ENCODE assay signal across 8 cellular contexts in the genomic region with DNA sequence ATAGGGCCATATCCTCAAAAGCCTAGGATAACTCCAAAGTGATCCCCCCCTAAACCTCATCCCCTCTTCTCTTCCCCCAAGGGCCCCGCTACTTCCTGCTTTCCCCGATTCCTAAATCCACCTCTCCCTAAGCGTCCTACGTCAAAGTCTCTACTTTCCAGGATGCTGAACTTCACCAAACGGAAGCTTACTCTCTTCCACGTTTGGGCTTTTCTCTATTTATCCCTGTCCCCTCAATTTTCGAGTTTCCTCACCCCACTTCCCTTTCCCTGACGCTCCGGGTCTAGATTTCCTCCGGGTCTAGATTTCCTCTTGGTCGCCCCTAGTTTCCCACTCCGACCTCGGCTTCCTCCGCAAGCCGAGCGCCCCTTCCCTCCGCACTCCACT. TPM values are rescaled to one million over a fixed set of nuclear protein-coding genes. Genes with fewer than 3 reads are reported as not detected.
A peak's percentile ranks its signal among the peaks of the same experiment; 100 is the strongest.
DNase-seq lines count a peak whose midpoint lies in the region; ATAC-seq, FAIRE-seq and TF ChIP-seq lines count a peak whose summit lies in the region.

No MANE protein-coding gene starts in this region.

- dilution Hi-C loops in keratinocyte (cut with MboI; ENCODE audit: extremely low pct_ligation_motif_present, low sequenced_read_pairs): no loop called here

- FAIRE-seq in GM12878 (lab: Jason Lieb, UNC): no peak
- no peak for FAIRE-seq in keratinocyte (lab: Jason Lieb, UNC)

- H3K4me3 ChIP-seq in LNCaP clone FGC (ENCODE audit: low read depth, low read length) (peak overlapping the region; percentile 86), GM12878 (peak overlapping the region; percentile 93), keratinocyte (ENCODE audit: control insufficient read depth in 2 of 3, extremely low read depth in 1 of 3, insufficient read depth in 2 of 3, low read depth in 1 of 3, low read length in 3 of 3) (peak overlapping the region; percentile 69 to 80 (median 72))

- no peaks in the 10 kb centered on the region for H3K27me3 ChIP-seq in GM12878 (replicated peaks in 1 of 2; ENCODE audit: control insufficient read depth in 2 of 2, insufficient read depth in 2 of 2, low read length in 1 of 2)
- H3K27me3 ChIP-seq in keratinocyte (ENCODE audit: control insufficient read depth, extremely low read depth, insufficient read depth, low read length): no peaks in the 10 kb centered on the region

- H2AFZ ChIP-seq in GM12878 (ENCODE audit: control insufficient read depth, low read depth, low read length) (peak overlapping the region; percentile 65), keratinocyte (ENCODE audit: control insufficient read depth, low read length) (peak overlapping the region; percentile 19)

- intact Hi-C loops in Calu3 (cut with micrococcal nuclease; ENCODE audit: unreplicated experiment): no loop called here
- intact Hi-C loops in GM12878 (cut with micrococcal nuclease; ENCODE audit: unreplicated experiment): loop anchor here (10.0 kb wide), 1 partner anchor 280 kb away; no protein-coding TSS in a partner anchor

- DNase-seq in Calu3: no peak
- DNase-seq in LNCaP clone FGC (ENCODE audit: low read depth): no peak
- DNase-seq in GM12878 (ENCODE audit: low read depth, low spot score): no peak
- DNase-seq in keratinocyte (ENCODE audit: low read depth, low spot score): no peak
- no peak for DNase-seq in substantia nigra (lab: John Stamatoyannopoulos, UW)
- no peak for DNase-seq in activated CD4-positive, alpha-beta T cell treated with anti-CD3 and anti-CD28 coated beads for 4 hours

- H3K9me1 ChIP-seq in keratinocyte (ENCODE audit: control insufficient read depth, extremely low read depth, insufficient read depth, low read length): no peaks in the 10 kb centered on the region

- SMC1A ChIA-PET in GM12878 (lab: Charles Lee; ENCODE audit: uncharacterized antibody, unreplicated experiment): interaction anchor here (0.9 to 1.5 kb wide), 2 partner anchors 10 to 273 kb away, joined by 3 to 4 read pairs; no protein-coding TSS in a partner anchor

- H3K9me3 ChIP-seq in GM12878 (replicated peaks; ENCODE audit: control insufficient read depth, insufficient read depth, low read length) (no peaks in the 10 kb centered on the region), keratinocyte (ENCODE audit: control insufficient read depth, low read depth, low read length) (no peaks in the 10 kb centered on the region)

- H3K79me2 ChIP-seq in GM12878 (ENCODE audit: control insufficient read depth, insufficient read depth, low read length) (peaks cover 23% of the 10 kb centered on the region), keratinocyte (ENCODE audit: control insufficient read depth, insufficient read depth, low read length) (peaks cover 20% of the 10 kb centered on the region)

- no peak; the same call in 2 of the 3 replicates for ATAC-seq in GM12878
- no peak for ATAC-seq in HG03439 (IDR thresholded peaks at IDR 0.05; ENCODE audit: unreplicated experiment)
- ATAC-seq in GM21390 (IDR thresholded peaks at IDR 0.05; ENCODE audit: unreplicated experiment): no peak

- BruUV-seq in Calu3 (replicated peaks; lab: Mats Ljungman, UMichigan) (no TSS peak), GM12878 (replicated peaks; lab: Mats Ljungman, UMichigan) (no TSS peak)

- POLR2A ChIA-PET in GM12878 (lab: Charles Lee): interaction anchor here (0.6 kb wide), 1 partner anchor 193 kb away, joined by 3 read pairs; no protein-coding TSS in a partner anchor

- peaks cover 54% of the 10 kb centered on the region for H3K36me3 Mint-ChIP-seq in Calu3 (ENCODE audit: insufficient read depth, unreplicated experiment)

- peak overlapping the region; percentile 79 for H3K27ac Mint-ChIP-seq in Calu3 (ENCODE audit: unreplicated experiment)

- TF ChIP-seq CTCF in Calu3 (IDR thresholded peaks at IDR 0.05; ENCODE audit: unreplicated experiment) (no peak), LNCaP clone FGC (IDR thresholded peaks at IDR 0.05; ENCODE audit: control insufficient read depth, extremely low read depth, insufficient read depth) (no peak), GM12878 (IDR thresholded peaks at IDR 0.05 in 2 of 3, conservative IDR thresholded peaks at IDR 0.05 in 1 of 3; ENCODE audit: control insufficient read depth in 2 of 3, extremely low read depth in 1 of 3, insufficient read depth in 1 of 3, low read depth in 3 of 3, low read length in 3 of 3) (no peak), keratinocyte (optimal IDR thresholded peaks at IDR 0.05 in 1 of 3, IDR thresholded peaks at IDR 0.05 in 1 of 3, conservative IDR thresholded peaks at IDR 0.05 in 1 of 3; ENCODE audit: extremely low read depth in 1 of 3, insufficient read depth in 2 of 3, low read length in 3 of 3) (no peak)

- H3K9ac ChIP-seq in GM12878 (ENCODE audit: control insufficient read depth, insufficient read depth, low read length) (peak overlapping the region; percentile 96), keratinocyte (ENCODE audit: control insufficient read depth, extremely low read depth, insufficient read depth, low read length) (peak overlapping the region; percentile 84)

- H3K36me3 ChIP-seq in GM12878 (ENCODE audit: control insufficient read depth in 2 of 2, insufficient read depth in 2 of 2, low read length in 1 of 2) (no peaks in the 10 kb centered on the region), keratinocyte (ENCODE audit: control insufficient read depth in 2 of 2, extremely low read depth in 1 of 2, insufficient read depth in 2 of 2, low read length in 2 of 2) (peaks cover 0 to 1% of the 10 kb centered on the region in 2 experiments)

- no peaks in the 10 kb centered on the region for H3K9me3 Mint-ChIP-seq in Calu3 (ENCODE audit: low read depth, unreplicated experiment)

- H3K27me3 Mint-ChIP-seq in Calu3 (ENCODE audit: unreplicated experiment): no peaks in the 10 kb centered on the region

- no peaks in the 10 kb centered on the region for H4K20me1 ChIP-seq in GM12878 (ENCODE audit: control insufficient read depth, insufficient read depth)
- no peaks in the 10 kb centered on the region for H4K20me1 ChIP-seq in keratinocyte (ENCODE audit: control insufficient read depth, extremely low read depth, insufficient read depth, low read length)

- under 1% methylated on average over 17 of the region's 17 CpGs for WGBS in GM12878 (ENCODE audit: insufficient coverage, insufficient replicate concordance, low lambda C conversion rate, missing lambda C conversion rate)

- CTCF ChIA-PET in Calu3 (lab: Charles Lee): interaction anchor here (1.0 kb wide), 1 partner anchor 17 kb away, joined by 4 read pairs; no protein-coding TSS in a partner anchor
- CTCF ChIA-PET in GM12878 (lab: Yijun Ruan, JAX): interaction anchor here (1.2 to 2.0 kb wide), 3 partner anchors 11 to 105 kb away, joined by 4 to 6 read pairs (median 5); no protein-coding TSS in a partner anchor

- H3K27ac ChIP-seq in GM12878 (ENCODE audit: control insufficient read depth, insufficient read depth) (peak overlapping the region; percentile 94), keratinocyte (ENCODE audit: control insufficient read depth, insufficient read depth, low read length) (peak overlapping the region; percentile 78), substantia nigra (ENCODE audit: low read depth, low read length, poor library complexity, severe bottlenecking) (peak overlapping the region; percentile 77)

- TF ChIP-seq EP300 in GM12878 (IDR thresholded peaks at IDR 0.05; ENCODE audit: borderline replicate concordance in 1 of 2, control insufficient read depth in 1 of 2, low read depth in 2 of 2, low read length in 2 of 2): no peak

- in situ Hi-C loops in GM12878 (cut with MboI): loop anchor here (5.0 to 25.0 kb wide), 2 partner anchors 48 to 607 kb away; no protein-coding TSS in a partner anchor

- RAD21 ChIA-PET in GM12878 (lab: Charles Lee; ENCODE audit: unreplicated experiment): interaction anchor here (0.9 kb wide), 1 partner anchor 136 kb away, joined by 3 read pairs; no protein-coding TSS in a partner anchor

- TF ChIP-seq RAD21 in GM12878 (IDR thresholded peaks at IDR 0.05; ENCODE audit: insufficient read depth, low read depth, low read length): no peak

- peaks cover 4% of the 10 kb centered on the region for H3K4me1 ChIP-seq in GM12878 (ENCODE audit: control insufficient read depth, insufficient read depth, low read length)
- peaks cover 14% of the 10 kb centered on the region for H3K4me1 ChIP-seq in keratinocyte (ENCODE audit: control insufficient read depth, extremely low read depth, insufficient read depth, low read length)

- H3K4me1 Mint-ChIP-seq in Calu3 (ENCODE audit: low read depth, unreplicated experiment): peaks cover 45% of the 10 kb centered on the region

- H3K4me3 Mint-ChIP-seq in Calu3 (ENCODE audit: low read depth, unreplicated experiment): peak overlapping the region; percentile 79

- H3K4me2 ChIP-seq in GM12878 (ENCODE audit: control insufficient read depth, insufficient read depth) (peak overlapping the region; percentile 83), keratinocyte (ENCODE audit: control insufficient read depth, extremely low read depth, insufficient read depth, low read depth, low read length) (peak overlapping the region; percentile 85)

- TF ChIP-seq POLR2A in GM12878 (IDR thresholded peaks at IDR 0.05; ENCODE audit: low read depth, low read length): no peak

RNA-seq across cellular contexts. Expression of a gene that starts 0.5 kb away (rescaled TPM):
- 31.9 and 32.1 TPM in 2 replicates for total RNA-seq in Calu3 (2022)
- total RNA-seq in GM12878 (2013; cell fraction: nucleolus; rRNA removed): 0.64 and 0.86 TPM in 2 replicates
- 12.5 and 17.4 TPM in 2 replicates for total RNA-seq in GM12878 (2014; rRNA removed)
- total RNA-seq in GM12878 (2014; rRNA removed; fragmentation: Illumina TruSeq; extraction: Trizol): 25.4 and 26.9 TPM in 2 replicates
- 10.6 and 11.4 TPM in 2 replicates for total RNA-seq in GM12878 (2021)
- 4.1 TPM for polyA plus RNA-seq in GM12878 (2011; ENCODE audit: low read depth)
- 3.8 and 6.5 TPM in 2 replicates for polyA plus RNA-seq in GM12878 (2011; rRNA removed)
- polyA plus RNA-seq in GM12878 (2011; cell fraction: cytosol; rRNA removed): 0.72 and 1.1 TPM in 2 replicates
- polyA plus RNA-seq in GM12878 (2011; cell fraction: nucleus; rRNA removed): 0.67 and 1.3 TPM in 2 replicates
- polyA plus RNA-seq in GM12878 (2012): 7.9 and 14.6 TPM in 2 replicates
- polyA plus RNA-seq in GM12878 (2014; fragmentation: Illumina TruSeq; extraction: Trizol): 27.2 and 37.2 TPM in 2 replicates
- polyA plus RNA-seq in GM12878 (2014; fragmentation: Nextera tagmentation; extraction: Ambion mirVana): 10 to 100 TPM; 12.4 to 14.0 TPM
- 8.3 and 10.0 TPM in 2 replicates for polyA plus RNA-seq in GM12878 (2014; rRNA removed)
- polyA plus RNA-seq in GM12878 (2016; fragmentation: Nextera tagmentation; extraction: Ambion mirVana): 10 to 100 TPM in 1 of 2 experiments, 1 to 10 TPM in 1; 9.7 to 15.2 TPM
- polyA minus RNA-seq in GM12878 (2011; rRNA and poly(A)+ RNA removed): 0.44 and 0.82 TPM in 2 replicates
- 0.83 TPM in 1 of 2 replicates, not detected in the other for polyA minus RNA-seq in GM12878 (2011; cell fraction: cytosol; rRNA and poly(A)+ RNA removed)
- polyA minus RNA-seq in GM12878 (2011; cell fraction: nucleus; rRNA and poly(A)+ RNA removed): 0.24 and 0.29 TPM in 2 replicates
- polyA plus RNA-seq in keratinocyte: 12.4 to 21.1 TPM (median 16.2 TPM) in 3 replicates
- polyA plus RNA-seq in keratinocyte (2011; ENCODE audit: low read depth): 24.8 TPM
- polyA plus RNA-seq in keratinocyte (2011; cell fraction: cytosol; rRNA removed): 11.5 and 22.1 TPM in 2 replicates
- 8.5 and 10.7 TPM in 2 replicates for polyA plus RNA-seq in keratinocyte (2011; cell fraction: nucleus; rRNA removed)
- polyA plus RNA-seq in keratinocyte (2012; ENCODE audit: low replicate concordance): 11.9 and 12.9 TPM in 2 replicates
- polyA minus RNA-seq in keratinocyte: 1.2 to 6.6 TPM (median 3.4 TPM) in 3 replicates
- polyA minus RNA-seq in keratinocyte (2011; cell fraction: cytosol; rRNA and poly(A)+ RNA removed): 6.3 TPM
- polyA minus RNA-seq in keratinocyte (2011; cell fraction: nucleus; rRNA and poly(A)+ RNA removed): 2.0 and 3.7 TPM in 2 replicates

RNA-seq across cellular contexts. Expression of a gene that starts 12.6 kb away (rescaled TPM):
- total RNA-seq in Calu3 (2022) (not detected in 2 replicates), GM12878 (2014; rRNA removed) (not detected in 2 replicates), GM12878 (2014; rRNA removed; fragmentation: Illumina TruSeq; extraction: Trizol) (not detected in 2 replicates), GM12878 (2021) (not detected in 2 replicates)
- total RNA-seq in GM12878 (2013; cell fraction: nucleolus; rRNA removed): not detected in 2 replicates
- not detected for polyA plus RNA-seq in GM12878 (2011; ENCODE audit: low read depth)
- polyA plus RNA-seq in GM12878 (2011; rRNA removed) (not detected in 2 replicates), GM12878 (2014; fragmentation: Illumina TruSeq; extraction: Trizol) (not detected in 2 replicates), GM12878 (2014; fragmentation: Nextera tagmentation; extraction: Ambion mirVana) (not detected), GM12878 (2014; rRNA removed) (0.04 TPM in 1 of 2 replicates, not detected in the other), GM12878 (2016; fragmentation: Nextera tagmentation; extraction: Ambion mirVana) (under 1 TPM in 1 of 2 experiments, not detected in 1; 0.09 TPM), keratinocyte (not detected in 3 replicates)
- polyA plus RNA-seq in GM12878 (2011; cell fraction: cytosol; rRNA removed): not detected in 2 replicates
- not detected in 2 replicates for polyA plus RNA-seq in GM12878 (2011; cell fraction: nucleus; rRNA removed)
- polyA plus RNA-seq in GM12878 (2012): not detected in 2 replicates
- polyA minus RNA-seq in GM12878 (2011; rRNA and poly(A)+ RNA removed): not detected in 2 replicates
- polyA minus RNA-seq in GM12878 (2011; cell fraction: cytosol; rRNA and poly(A)+ RNA removed): not detected in 2 replicates
- polyA minus RNA-seq in GM12878 (2011; cell fraction: nucleus; rRNA and poly(A)+ RNA removed): not detected in 2 replicates
- not detected for polyA plus RNA-seq in keratinocyte (2011; ENCODE audit: low read depth)
- polyA plus RNA-seq in keratinocyte (2011; cell fraction: cytosol; rRNA removed): not detected in 2 replicates
- polyA plus RNA-seq in keratinocyte (2011; cell fraction: nucleus; rRNA removed): not detected in 2 replicates
- not detected in 2 replicates for polyA plus RNA-seq in keratinocyte (2012; ENCODE audit: low replicate concordance)
- polyA minus RNA-seq in keratinocyte: not detected in 3 replicates
- not detected for polyA minus RNA-seq in keratinocyte (2011; cell fraction: cytosol; rRNA and poly(A)+ RNA removed)
- polyA minus RNA-seq in keratinocyte (2011; cell fraction: nucleus; rRNA and poly(A)+ RNA removed): not detected in 2 replicates

RNA-seq across cellular contexts. Expression of a gene that starts 38.7 kb away (rescaled TPM):
- not detected in 2 replicates for total RNA-seq in Calu3 (2022)
- not detected in 2 replicates for total RNA-seq in GM12878 (2013; cell fraction: nucleolus; rRNA removed)
- total RNA-seq in GM12878 (2014; rRNA removed): 102 and 117 TPM in 2 replicates
- 40.1 and 56.4 TPM in 2 replicates for total RNA-seq in GM12878 (2014; rRNA removed; fragmentation: Illumina TruSeq; extraction: Trizol)
- 12.3 and 12.8 TPM in 2 replicates for total RNA-seq in GM12878 (2021)
- polyA plus RNA-seq in GM12878 (2011; ENCODE audit: low read depth): not detected
- polyA plus RNA-seq in GM12878 (2011; rRNA removed): 7.8 and 12.0 TPM in 2 replicates
- polyA plus RNA-seq in GM12878 (2011; cell fraction: cytosol; rRNA removed): not detected in 2 replicates
- polyA plus RNA-seq in GM12878 (2011; cell fraction: nucleus; rRNA removed): not detected in 2 replicates
- polyA plus RNA-seq in GM12878 (2012): not detected in 2 replicates
- not detected in 2 replicates for polyA plus RNA-seq in GM12878 (2014; fragmentation: Illumina TruSeq; extraction: Trizol)
- polyA plus RNA-seq in GM12878 (2014; fragmentation: Nextera tagmentation; extraction: Ambion mirVana): 10 to 100 TPM in 1 of 2 experiments, not detected in 1; 10.7 TPM
- not detected in 2 replicates for polyA plus RNA-seq in GM12878 (2014; rRNA removed)
- not detected for polyA plus RNA-seq in GM12878 (2016; fragmentation: Nextera tagmentation; extraction: Ambion mirVana)
- 63.8 TPM in 1 of 2 replicates, not detected in the other for polyA minus RNA-seq in GM12878 (2011; rRNA and poly(A)+ RNA removed)
- 56.1 and 58.3 TPM in 2 replicates for polyA minus RNA-seq in GM12878 (2011; cell fraction: cytosol; rRNA and poly(A)+ RNA removed)
- 145 and 304 TPM in 2 replicates for polyA minus RNA-seq in GM12878 (2011; cell fraction: nucleus; rRNA and poly(A)+ RNA removed)
- polyA plus RNA-seq in keratinocyte: 2.4 TPM in 1 of 3 replicates, not detected in the others
- not detected for polyA plus RNA-seq in keratinocyte (2011; ENCODE audit: low read depth)
- not detected in 2 replicates for polyA plus RNA-seq in keratinocyte (2011; cell fraction: cytosol; rRNA removed)
- not detected in 2 replicates for polyA plus RNA-seq in keratinocyte (2011; cell fraction: nucleus; rRNA removed)
- polyA plus RNA-seq in keratinocyte (2012; ENCODE audit: low replicate concordance): not detected in 2 replicates
- not detected in 3 replicates for polyA minus RNA-seq in keratinocyte
- 104 TPM for polyA minus RNA-seq in keratinocyte (2011; cell fraction: cytosol; rRNA and poly(A)+ RNA removed)
- polyA minus RNA-seq in keratinocyte (2011; cell fraction: nucleus; rRNA and poly(A)+ RNA removed): not detected in 2 replicates
